ENCODE assay signal across 1 cellular context in genomic region chr9:111352545-111352944, GRCh38.
TF ChIP-seq lines count a peak whose summit lies in the region.

No MANE protein-coding gene starts in this region.

TF ChIP-seq in HepG2, 621 proteins besides CTCF, POLR2A, EP300 and RAD21 (continued from another document):
- TF ChIP-seq CERS6 (CRISPR knock-in tag; IDR thresholded peaks at IDR 0.05): no peak
